27 cellular contexts compared by ENCODE assay signal in genomic region chr9:126222835-126223431, GRCh38.
DNase-seq lines count a peak whose midpoint lies in the region; ATAC-seq and TF ChIP-seq lines count a peak whose summit lies in the region.
"Had no signal": no experiment of that assay in that cellular context is flagged by ENCODE, and none has a peak within 500 bp of the region (broad histone marks: within the 10 kb centered on the region; RNA-seq: fewer than 3 reads in every experiment).

No MANE protein-coding gene starts in this region.

- H3K4me3 ChIP-seq in HUES48 (ENCODE audit: low read depth, low read length), result peak overlapping the region; percentile 65
- peak overlapping the region; percentile 50; the same call in 1 of the 2 replicates for H3K4me3 ChIP-seq in iPS-20b (ENCODE audit: low read length)
- H3K4me3 ChIP-seq: esophagus squamous epithelium, PC-9, transverse colon had no signal

- H3K27me3 ChIP-seq in HUES48 (ENCODE audit: control insufficient read depth, insufficient read depth, low read length), result peaks cover 13% of the 10 kb centered on the region
- H3K27me3 ChIP-seq in iPS-20b (ENCODE audit: insufficient read depth, low read length), result no peaks in the 10 kb centered on the region; the same call in 1 of the 2 replicates

- DNase-seq in activated CD4-positive, alpha-beta T cell treated with anti-CD3 and anti-CD28 coated beads, Interleukin-2, amount 10 ng/mL, durations not matched to agents 24 days and 14 days, result peak; percentile 47
- DNase-seq in activated CD4-positive, alpha-beta T cell treated with anti-CD3 and anti-CD28 coated beads for 4 hours, result no peak
- no peak for DNase-seq in activated naive CD4-positive, alpha-beta T cell treated with anti-CD3 and anti-CD28 coated beads for 36 hours
- no peak for DNase-seq in CD14-positive monocyte (ENCODE audit: low spot score)
- DNase-seq: activated CD4-positive, alpha-beta T cell treated with anti-CD3 and anti-CD28 coated beads, Interleukin-2, amount 50 U/mL, for 48 hours; CD8-positive, alpha-beta T cell; esophagus squamous epithelium; foreskin keratinocyte; left colon; NCI-H1048; NCI-H2107; PC-9; SK-N-SH; stimulated activated CD4-positive, alpha-beta T cell treated with anti-CD3 and anti-CD28 coated beads, Interleukin-12 subunit alpha, Interleukin-12 subunit beta, amount 100 ng/mL, for 4 hours; stimulated activated CD4-positive, alpha-beta T cell treated with anti-CD3 and anti-CD28 coated beads, Interleukin-2, amount 100 ng/mL, for 48 hours; transverse colon had no signal

- H3K9ac ChIP-seq in HUES48 (ENCODE audit: low read depth, low read length), result no peak overlapping the region
- no peak overlapping the region for H3K9ac ChIP-seq in iPS-20b (ENCODE audit: low read depth, low read length)
- H3K9ac ChIP-seq: SK-N-SH had no signal

- no peak overlapping the region for H3K4me3 Mint-ChIP-seq in activated CD4-positive, alpha-beta T cell treated with anti-CD3 and anti-CD28 coated beads, Interleukin-2, amount 10 ng/mL, durations not matched to agents 24 days and 14 days
- H3K4me3 Mint-ChIP-seq in stimulated activated memory B cell treated with anti-CD40 and anti-IgM and Interleukin-4, amounts not matched to agents 10 μg/mL and 1 μg/mL and 100 μg/mL, for 72 hours, result no peak overlapping the region
- no peak overlapping the region for H3K4me3 Mint-ChIP-seq in activated naive CD4-positive, alpha-beta T cell treated with anti-CD3 and anti-CD28 coated beads for 36 hours
- peak overlapping the region in 1 of 2 donors; percentile 49 for H3K4me3 Mint-ChIP-seq in CD14-positive monocyte
- H3K4me3 Mint-ChIP-seq: activated naive CD8-positive, alpha-beta T cell; CD8-positive, alpha-beta T cell had no signal

- no peak for TF ChIP-seq CTCF in CD14-positive monocyte (IDR thresholded peaks at IDR 0.05)

- H3K9me3 ChIP-seq in HUES48 (ENCODE audit: control insufficient read depth, insufficient read depth, low read length), result no peaks in the 10 kb centered on the region
- peaks cover 9% of the 10 kb centered on the region for H3K9me3 ChIP-seq in iPS-20b (ENCODE audit: insufficient read depth, low read depth, low read length)
- H3K9me3 ChIP-seq: SK-N-SH, transverse colon had no signal

- H3K27me3 Mint-ChIP-seq in activated CD4-positive, alpha-beta T cell treated with anti-CD3 and anti-CD28 coated beads, Interleukin-2, amount 10 ng/mL, durations not matched to agents 24 days and 14 days, result peaks cover 53% of the 10 kb centered on the region
- peaks cover 89% of the 10 kb centered on the region for H3K27me3 Mint-ChIP-seq in stimulated activated memory B cell treated with anti-CD40 and anti-IgM and Interleukin-4, amounts not matched to agents 10 μg/mL and 1 μg/mL and 100 μg/mL, for 72 hours
- peaks cover 61% of the 10 kb centered on the region for H3K27me3 Mint-ChIP-seq in activated naive CD4-positive, alpha-beta T cell treated with anti-CD3 and anti-CD28 coated beads for 36 hours (ENCODE audit: low read depth)
- peaks cover 45 to 67% (median 45%) of the 10 kb centered on the region in 3 donors for H3K27me3 Mint-ChIP-seq in CD14-positive monocyte (ENCODE audit: low read depth in 3 of 3)

- H3K36me3 Mint-ChIP-seq in activated CD4-positive, alpha-beta T cell treated with anti-CD3 and anti-CD28 coated beads, Interleukin-2, amount 10 ng/mL, durations not matched to agents 24 days and 14 days (ENCODE audit: low read depth), result no peaks in the 10 kb centered on the region
- no peaks in the 10 kb centered on the region for H3K36me3 Mint-ChIP-seq in stimulated activated memory B cell treated with anti-CD40 and anti-IgM and Interleukin-4, amounts not matched to agents 10 μg/mL and 1 μg/mL and 100 μg/mL, for 72 hours
- H3K36me3 Mint-ChIP-seq in activated naive CD4-positive, alpha-beta T cell treated with anti-CD3 and anti-CD28 coated beads for 36 hours (ENCODE audit: low read depth), result no peaks in the 10 kb centered on the region
- no peaks in the 10 kb centered on the region for H3K36me3 Mint-ChIP-seq in CD14-positive monocyte
- H3K36me3 Mint-ChIP-seq: CD8-positive, alpha-beta T cell had no signal

- H3K27ac ChIP-seq in HUES48 (ENCODE audit: low read depth, low read length), result no peak overlapping the region
- H3K27ac ChIP-seq in iPS-20b (ENCODE audit: low read length), result no peak overlapping the region
- H3K27ac ChIP-seq: 22Rv1, esophagus squamous epithelium, foreskin keratinocyte, PC-9, transverse colon had no signal

- H3K4me1 Mint-ChIP-seq in activated CD4-positive, alpha-beta T cell treated with anti-CD3 and anti-CD28 coated beads, Interleukin-2, amount 10 ng/mL, durations not matched to agents 24 days and 14 days, result no peaks in the 10 kb centered on the region
- H3K4me1 Mint-ChIP-seq in stimulated activated memory B cell treated with anti-CD40 and anti-IgM and Interleukin-4, amounts not matched to agents 10 μg/mL and 1 μg/mL and 100 μg/mL, for 72 hours, result no peaks in the 10 kb centered on the region
- H3K4me1 Mint-ChIP-seq in activated naive CD4-positive, alpha-beta T cell treated with anti-CD3 and anti-CD28 coated beads for 36 hours (ENCODE audit: low read depth), result no peaks in the 10 kb centered on the region
- H3K4me1 Mint-ChIP-seq in CD14-positive monocyte, result peaks cover 2% of the 10 kb centered on the region

- ATAC-seq in stimulated activated memory B cell treated with anti-CD40 and anti-IgM and Interleukin-4, amounts not matched to agents 10 μg/mL and 1 μg/mL and 100 μg/mL, for 72 hours, result peak; percentile 7
- ATAC-seq in GM18519 (IDR thresholded peaks at IDR 0.05; ENCODE audit: low FRiP score, unreplicated experiment), result no peak
- ATAC-seq: CD8-positive, alpha-beta T cell; foreskin keratinocyte; HCT116; left colon; sciatic nerve had no signal

- intact Hi-C loops in activated CD4-positive, alpha-beta T cell treated with anti-CD3 and anti-CD28 coated beads, Interleukin-2, amount 10 ng/mL, durations not matched to agents 24 days and 14 days (cut with micrococcal nuclease), result no loop called here
- intact Hi-C loops in activated naive CD4-positive, alpha-beta T cell treated with anti-CD3 and anti-CD28 coated beads for 36 hours (cut with micrococcal nuclease), result no loop called here
- intact Hi-C loops in CD14-positive monocyte (cut with micrococcal nuclease), result no loop called here

- no peaks in the 10 kb centered on the region for H3K9me3 Mint-ChIP-seq in activated CD4-positive, alpha-beta T cell treated with anti-CD3 and anti-CD28 coated beads, Interleukin-2, amount 10 ng/mL, durations not matched to agents 24 days and 14 days
- no peaks in the 10 kb centered on the region for H3K9me3 Mint-ChIP-seq in stimulated activated memory B cell treated with anti-CD40 and anti-IgM and Interleukin-4, amounts not matched to agents 10 μg/mL and 1 μg/mL and 100 μg/mL, for 72 hours
- no peaks in the 10 kb centered on the region for H3K9me3 Mint-ChIP-seq in activated naive CD4-positive, alpha-beta T cell treated with anti-CD3 and anti-CD28 coated beads for 36 hours
- peaks cover 0 to 18% (median 13%) of the 10 kb centered on the region in 7 donors for H3K9me3 Mint-ChIP-seq in CD14-positive monocyte
- H3K9me3 Mint-ChIP-seq: activated T-helper 2 cell treated with anti-CD3 and anti-CD28 coated beads, Interferon-gamma antibody, Interleukin-2, Interleukin-4, amounts not matched to agents 10 μg/mL and 5 μg/mL and 100 μg/mL, durations not matched to agents 14 hours and 24 hours and 36 hours; CD8-positive, alpha-beta T cell had no signal

- H3K36me3 ChIP-seq in HUES48 (ENCODE audit: control insufficient read depth, insufficient read depth, low read length) (no peaks in the 10 kb centered on the region), iPS-20b (ENCODE audit: insufficient read depth, low read depth, low read length) (no peaks in the 10 kb centered on the region)
- H3K36me3 ChIP-seq: esophagus squamous epithelium, transverse colon had no signal

- H3K27ac Mint-ChIP-seq in activated CD4-positive, alpha-beta T cell treated with anti-CD3 and anti-CD28 coated beads, Interleukin-2, amount 10 ng/mL, durations not matched to agents 24 days and 14 days, result no peak overlapping the region
- H3K27ac Mint-ChIP-seq in stimulated activated memory B cell treated with anti-CD40 and anti-IgM and Interleukin-4, amounts not matched to agents 10 μg/mL and 1 μg/mL and 100 μg/mL, for 72 hours, result no peak overlapping the region
- H3K27ac Mint-ChIP-seq in activated naive CD4-positive, alpha-beta T cell treated with anti-CD3 and anti-CD28 coated beads for 36 hours, result no peak overlapping the region
- H3K27ac Mint-ChIP-seq in CD14-positive monocyte, result no peak overlapping the region
- H3K27ac Mint-ChIP-seq: activated naive CD8-positive, alpha-beta T cell; activated T-helper 2 cell treated with anti-CD3 and anti-CD28 coated beads, Interferon-gamma antibody, Interleukin-2, Interleukin-4, amounts not matched to agents 10 μg/mL and 5 μg/mL and 100 μg/mL, durations not matched to agents 14 hours and 24 hours and 36 hours; CD8-positive, alpha-beta T cell; IgD-negative memory B cell; progenitor cell of endocrine pancreas had no signal

- no peaks in the 10 kb centered on the region for H3K4me1 ChIP-seq in HUES48 (ENCODE audit: control insufficient read depth, insufficient read depth, low read length)
- H3K4me1 ChIP-seq in iPS-20b (ENCODE audit: insufficient read depth, low read length), result no peaks in the 10 kb centered on the region
- H3K4me1 ChIP-seq: foreskin keratinocyte, transverse colon had no signal

- CTCF ChIA-PET in activated naive CD4-positive, alpha-beta T cell treated with anti-CD3 and anti-CD28 coated beads for 36 hours (lab: Charles Lee), result no interaction called here
